ENCODE assay signal across 17 cellular contexts in genomic region chr3:180335056-180335455, GRCh38.
"Had no signal": no experiment of that assay in that cellular context is flagged by ENCODE, and none has a peak within 500 bp of the region (broad histone marks: within the 10 kb centered on the region; RNA-seq: fewer than 3 reads in every experiment).

No MANE protein-coding gene starts in this region.

- H3K4me3 ChIP-seq: coronary artery, neural progenitor cell, psoas muscle, spleen had no signal

- FAIRE-seq: islet of Langerhans had no signal

- H3K36me3 ChIP-seq: neural progenitor cell, spleen had no signal

- H3K27ac ChIP-seq: coronary artery, neural progenitor cell, parathyroid adenoma, psoas muscle, spleen had no signal

- H3K27me3 ChIP-seq: neural progenitor cell, spleen had no signal

- DNase-seq: central memory CD4-positive, alpha-beta T cell; effector CD4-positive, alpha-beta T cell; foreskin melanocyte; glutamatergic neuron; kidney glomerular epithelial cell; mammary epithelial cell; psoas muscle; spleen; stimulated activated CD4-positive, alpha-beta T cell treated with anti-CD3 and anti-CD28 coated beads, Interleukin-15, amount 100 ng/mL, for 24 hours; stimulated activated CD4-positive, alpha-beta T cell treated with anti-CD3 and anti-CD28 coated beads, Interleukin-1b, Interleukin-23, amount 100 ng/mL, for 48 hours; stimulated activated CD4-positive, alpha-beta T cell treated with anti-CD3 and anti-CD28 coated beads, Interleukin-4, amount 100 ng/mL, for 24 hours; stimulated activated naive CD8-positive, alpha-beta T cell treated with anti-CD3 and anti-CD28 coated beads, Interleukin-15, amount 100 ng/mL, for 72 hours; trophoblast cell had no signal

- H3K4me1 ChIP-seq: neural progenitor cell, psoas muscle, spleen had no signal

- H3K79me2 ChIP-seq: parathyroid adenoma had no signal

- H2AFZ ChIP-seq: neural progenitor cell, parathyroid adenoma had no signal
